ENCODE assay signal across 10 cellular contexts in genomic region chr13:45396548-45397095, GRCh38. TPM values are rescaled to one million over a fixed set of nuclear protein-coding genes. Genes with fewer than 3 reads are reported as not detected.
A peak's percentile ranks its signal among the peaks of the same experiment; 100 is the strongest.
DNase-seq lines count a peak whose midpoint lies in the region; ATAC-seq lines count a peak whose summit lies in the region.
"Had no signal": no experiment of that assay in that cellular context is flagged by ENCODE, and none has a peak within 500 bp of the region (broad histone marks: within the 10 kb centered on the region; RNA-seq: fewer than 3 reads in every experiment).

No MANE protein-coding gene starts in this region.

- peak overlapping the region; percentile 76 to 82 for H3K4me3 Mint-ChIP-seq in activated T-cell treated with anti-CD3 and anti-CD28 coated beads, Interleukin-2, amount 50 U/mL, for 72 hours
- H3K4me3 Mint-ChIP-seq in activated T-cell treated with anti-CD3 and anti-CD28 coated beads, Interleukin-2, amount 50 U/mL, for 4 hours = no peak overlapping the region
- no peak overlapping the region for H3K4me3 Mint-ChIP-seq in activated CD4-positive, alpha-beta memory T cell treated with anti-CD3 and anti-CD28 coated beads for 36 hours
- H3K4me3 Mint-ChIP-seq in stimulated activated naive B cell treated with anti-CD40 and anti-IgM and Interleukin-4, amounts not matched to agents 10 μg/mL and 1 μg/mL and 100 μg/mL, for 72 hours = peak overlapping the region in 1 of 2 donors; percentile 24

- CTCF ChIA-PET in activated CD4-positive, alpha-beta memory T cell treated with anti-CD3 and anti-CD28 coated beads for 36 hours (lab: Charles Lee) = interaction anchor here (2.0 to 7.0 kb wide), 3 partner anchors 20 to 68 kb away, joined by 8 to 71 read pairs (median 26); partner anchors contain the start of genes COG3 and SLC25A30

- H3K27ac Mint-ChIP-seq in activated T-cell treated with anti-CD3 and anti-CD28 coated beads, Interleukin-2, amount 50 U/mL, for 72 hours = peak overlapping the region; percentile 62
- H3K27ac Mint-ChIP-seq in activated CD4-positive, alpha-beta memory T cell treated with anti-CD3 and anti-CD28 coated beads for 36 hours = peak overlapping the region; percentile 95
- peak overlapping the region; percentile 59 for H3K27ac Mint-ChIP-seq in stimulated activated naive B cell treated with anti-CD40 and anti-IgM and Interleukin-4, amounts not matched to agents 10 μg/mL and 1 μg/mL and 100 μg/mL, for 72 hours

- no peak for ATAC-seq in activated T-cell treated with anti-CD3 and anti-CD28 coated beads, Interleukin-2, amount 50 U/mL, for 72 hours (replicated peaks in 1 of 2)
- ATAC-seq in activated T-cell treated with anti-CD3 and anti-CD28 coated beads, Interleukin-2, amount 50 U/mL, for 4 hours = no peak
- ATAC-seq in left cardiac atrium (peak; percentile 24 to 32), HG02642 (IDR thresholded peaks at IDR 0.05; ENCODE audit: poor library complexity, unreplicated experiment) (no peak), HG02981 (IDR thresholded peaks at IDR 0.05; ENCODE audit: unreplicated experiment) (no peak)
- no peak for ATAC-seq in stimulated activated naive B cell treated with anti-CD40 and anti-IgM and Interleukin-4, amounts not matched to agents 10 μg/mL and 1 μg/mL and 100 μg/mL, for 72 hours (replicated peaks)
- ATAC-seq: lower lobe of right lung had no signal

- peaks cover 61% of the 10 kb centered on the region for H3K4me1 Mint-ChIP-seq in activated T-cell treated with anti-CD3 and anti-CD28 coated beads, Interleukin-2, amount 50 U/mL, for 72 hours (ENCODE audit: low read depth)
- H3K4me1 Mint-ChIP-seq in activated T-cell treated with anti-CD3 and anti-CD28 coated beads, Interleukin-2, amount 50 U/mL, for 4 hours (ENCODE audit: low read depth) = peaks cover 53% of the 10 kb centered on the region
- H3K4me1 Mint-ChIP-seq in activated CD4-positive, alpha-beta memory T cell treated with anti-CD3 and anti-CD28 coated beads for 36 hours (ENCODE audit: low read depth) = peaks cover 53% of the 10 kb centered on the region
- H3K4me1 Mint-ChIP-seq in stimulated activated naive B cell treated with anti-CD40 and anti-IgM and Interleukin-4, amounts not matched to agents 10 μg/mL and 1 μg/mL and 100 μg/mL, for 72 hours = peaks cover 10 to 21% of the 10 kb centered on the region in 2 donors

- intact Hi-C loops in activated CD4-positive, alpha-beta memory T cell treated with anti-CD3 and anti-CD28 coated beads for 36 hours (cut with micrococcal nuclease) = loop anchor here (1.0 to 5.0 kb wide), 4 partner anchors 21 to 349 kb away; partner anchors contain the start of genes COG3 and TPT1
- intact Hi-C loops in left cardiac atrium (cut with DNase I) = no loop called here

- H3K36me3 Mint-ChIP-seq in activated T-cell treated with anti-CD3 and anti-CD28 coated beads, Interleukin-2, amount 50 U/mL, for 72 hours (ENCODE audit: insufficient read depth in 2 of 2) = peaks cover 5 to 23% of the 10 kb centered on the region in 2 donors
- peaks cover 50% of the 10 kb centered on the region for H3K36me3 Mint-ChIP-seq in activated T-cell treated with anti-CD3 and anti-CD28 coated beads, Interleukin-2, amount 50 U/mL, for 4 hours (ENCODE audit: insufficient read depth)
- H3K36me3 Mint-ChIP-seq in activated CD4-positive, alpha-beta memory T cell treated with anti-CD3 and anti-CD28 coated beads for 36 hours = peaks cover 29% of the 10 kb centered on the region
- peaks cover 31 to 43% of the 10 kb centered on the region in 2 donors for H3K36me3 Mint-ChIP-seq in stimulated activated naive B cell treated with anti-CD40 and anti-IgM and Interleukin-4, amounts not matched to agents 10 μg/mL and 1 μg/mL and 100 μg/mL, for 72 hours

- H3K9me3 Mint-ChIP-seq in activated T-cell treated with anti-CD3 and anti-CD28 coated beads, Interleukin-2, amount 50 U/mL, for 72 hours = no peaks in the 10 kb centered on the region
- H3K9me3 Mint-ChIP-seq in activated T-cell treated with anti-CD3 and anti-CD28 coated beads, Interleukin-2, amount 50 U/mL, for 4 hours = no peaks in the 10 kb centered on the region
- no peaks in the 10 kb centered on the region for H3K9me3 Mint-ChIP-seq in activated CD4-positive, alpha-beta memory T cell treated with anti-CD3 and anti-CD28 coated beads for 36 hours
- no peaks in the 10 kb centered on the region for H3K9me3 Mint-ChIP-seq in stimulated activated naive B cell treated with anti-CD40 and anti-IgM and Interleukin-4, amounts not matched to agents 10 μg/mL and 1 μg/mL and 100 μg/mL, for 72 hours

- DNase-seq in activated T-cell treated with anti-CD3 and anti-CD28 coated beads, Interleukin-2, amount 50 U/mL, for 72 hours = no peak
- DNase-seq in activated T-cell treated with anti-CD3 and anti-CD28 coated beads, Interleukin-2, amount 50 U/mL, for 4 hours = no peak
- DNase-seq in activated CD4-positive, alpha-beta memory T cell treated with anti-CD3 and anti-CD28 coated beads for 36 hours = no peak
- no peak for DNase-seq in left cardiac atrium
- DNase-seq in stimulated activated naive B cell treated with anti-CD40 and anti-IgM and Interleukin-4, amounts not matched to agents 10 μg/mL and 1 μg/mL and 100 μg/mL, for 72 hours = no peak
- DNase-seq in NCI-H69 (lab: John Stamatoyannopoulos, UW) = no peak
- DNase-seq: caudate nucleus, lower lobe of right lung had no signal

- no peaks in the 10 kb centered on the region for H3K27me3 Mint-ChIP-seq in activated T-cell treated with anti-CD3 and anti-CD28 coated beads, Interleukin-2, amount 50 U/mL, for 72 hours (ENCODE audit: low read depth)
- no peaks in the 10 kb centered on the region for H3K27me3 Mint-ChIP-seq in activated T-cell treated with anti-CD3 and anti-CD28 coated beads, Interleukin-2, amount 50 U/mL, for 4 hours (ENCODE audit: low read depth)
- H3K27me3 Mint-ChIP-seq in activated CD4-positive, alpha-beta memory T cell treated with anti-CD3 and anti-CD28 coated beads for 36 hours = no peaks in the 10 kb centered on the region
- H3K27me3 Mint-ChIP-seq in stimulated activated naive B cell treated with anti-CD40 and anti-IgM and Interleukin-4, amounts not matched to agents 10 μg/mL and 1 μg/mL and 100 μg/mL, for 72 hours = no peaks in the 10 kb centered on the region

- POLR2A ChIA-PET in activated CD4-positive, alpha-beta memory T cell treated with anti-CD3 and anti-CD28 coated beads for 36 hours (lab: Charles Lee) = interaction anchor here (0.6 to 2.0 kb wide), 6 partner anchors 10 to 68 kb away, joined by 3 to 15 read pairs (median 6); partner anchors contain the start of genes COG3 and TPT1

RNA-seq across cellular contexts. Expression of gene SLC25A30, which starts 21.6 kb away (rescaled TPM):
- 10 to 100 TPM; 17.9 to 19.8 TPM for total RNA-seq in activated T-cell treated with anti-CD3 and anti-CD28 coated beads, Interleukin-2, amount 50 U/mL, for 72 hours
- total RNA-seq in activated T-cell treated with anti-CD3 and anti-CD28 coated beads, Interleukin-2, amount 50 U/mL, for 4 hours = 10 to 100 TPM; 16.2 to 25.4 (median 22.6) TPM
- total RNA-seq in activated CD4-positive, alpha-beta memory T cell treated with anti-CD3 and anti-CD28 coated beads for 36 hours = 10 to 100 TPM; 14.6 to 15.3 TPM
- total RNA-seq in left cardiac atrium = 10 to 100 TPM; 57.9 to 73.8 TPM

RNA-seq across cellular contexts. Expression of gene TPT1, which starts 55.6 kb away (rescaled TPM):
- total RNA-seq in activated T-cell treated with anti-CD3 and anti-CD28 coated beads, Interleukin-2, amount 50 U/mL, for 72 hours = 1,000 to 10,000 TPM; 3,358 to 3,644 TPM
- 1,000 to 10,000 TPM; 1,937 to 2,193 (median 1,961) TPM for total RNA-seq in activated T-cell treated with anti-CD3 and anti-CD28 coated beads, Interleukin-2, amount 50 U/mL, for 4 hours
- total RNA-seq in activated CD4-positive, alpha-beta memory T cell treated with anti-CD3 and anti-CD28 coated beads for 36 hours = 1,000 to 10,000 TPM; 3,227 to 3,264 TPM
- total RNA-seq in left cardiac atrium = 1,000 to 10,000 TPM; 3,599 to 3,935 TPM

Comparison
In these comparisons a context has a peak if more than half of its experiments do, and no peak if none do; other contexts are left out.
1. H3K4me3 Mint-ChIP-seq: peak in activated T-cell treated with anti-CD3 and anti-CD28 coated beads, Interleukin-2, amount 50 U/mL, for 72 hours (2 of 2); none in activated T-cell treated with anti-CD3 and anti-CD28 coated beads, Interleukin-2, amount 50 U/mL, for 4 hours (single experiment) and activated CD4-positive, alpha-beta memory T cell treated with anti-CD3 and anti-CD28 coated beads for 36 hours (single experiment).
2. ATAC-seq: peak in left cardiac atrium (2 of 2); none in activated T-cell treated with anti-CD3 and anti-CD28 coated beads, Interleukin-2, amount 50 U/mL, for 72 hours (0 of 2), activated T-cell treated with anti-CD3 and anti-CD28 coated beads, Interleukin-2, amount 50 U/mL, for 4 hours (0 of 2), stimulated activated naive B cell treated with anti-CD40 and anti-IgM and Interleukin-4, amounts not matched to agents 10 μg/mL and 1 μg/mL and 100 μg/mL, for 72 hours (0 of 2), HG02642 (single experiment) and HG02981 (single experiment).
3. Peak in every context shown above with its lines, with median percentiles within 50 percentile points of each other: H3K27ac Mint-ChIP-seq.